ENCODE assay signal across 22 cellular contexts in the genomic region with DNA sequence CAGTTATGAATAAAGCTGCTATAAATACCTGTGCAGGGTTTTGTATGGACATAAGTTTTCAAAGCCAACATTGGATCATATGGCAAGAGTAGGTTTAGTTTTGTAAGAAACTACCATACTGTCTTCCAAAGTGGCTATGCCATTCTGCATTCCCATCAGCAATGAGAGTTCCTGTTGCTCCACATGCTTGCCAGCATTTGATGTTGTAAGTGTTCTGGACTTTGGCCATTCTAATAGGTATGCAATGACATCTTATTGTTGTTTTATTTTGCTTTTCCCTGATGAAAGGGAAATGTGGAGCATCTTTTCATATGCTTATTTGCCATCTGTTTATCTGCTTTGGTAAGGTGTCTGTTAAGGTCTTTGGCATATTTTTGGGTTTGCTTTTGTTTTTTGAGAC. TPM values are rescaled to one million over a fixed set of nuclear protein-coding genes. Genes with fewer than 3 reads are reported as not detected.
DNase-seq lines count a peak whose midpoint lies in the region; ATAC-seq and TF ChIP-seq lines count a peak whose summit lies in the region.
"Had no signal": no experiment of that assay in that cellular context is flagged by ENCODE, and none has a peak within 500 bp of the region (broad histone marks: within the 10 kb centered on the region; RNA-seq: fewer than 3 reads in every experiment).

No MANE protein-coding gene starts in this region.

- DNase-seq in fibroblast of gingiva (ENCODE audit: low read depth) = peak; percentile 23
- no peak for DNase-seq in left lobe of liver (ENCODE audit: low spot score)
- DNase-seq in DMS 273 treated with DMSO at 0.1 percent for 48 hours (lab: John Stamatoyannopoulos, UW) = no peak
- DNase-seq in superior temporal gyrus (ENCODE audit: extremely low spot score) = no peak
- no peak for DNase-seq in activated CD4-positive, CD25-positive, alpha-beta regulatory T cell treated with anti-CD3 and anti-CD28 coated beads, Interleukin-2, amount 50 U/mL, for 72 hours
- DNase-seq: 8988T; ACHN; AML-193; Caco-2; Calu3; CD4-positive, alpha-beta T cell; CD8-positive, alpha-beta T cell; DMS153; DMS53; DMS79; DND-41; EL; GDM1 had no signal

- peak; percentile 55 for ATAC-seq in left lobe of liver
- ATAC-seq: CD8-positive, alpha-beta T cell; GM12878 had no signal

- no peak overlapping the region for H3K4me3 ChIP-seq in liver (ENCODE audit: low read depth in 1 of 3, low read length in 3 of 3)
- H3K4me3 ChIP-seq: BLaER1 treated with 17β-estradiol and CSF1 and Interleukin-3, amounts not matched to agents 10 nM and 100 nM; GM12878 had no signal

- H3K4me1 ChIP-seq in liver (ENCODE audit: control insufficient read depth in 4 of 4, insufficient read depth in 4 of 4, low read length in 3 of 4) = no peaks in the 10 kb centered on the region
- H3K4me1 ChIP-seq: Caco-2 had no signal

- no peaks in the 10 kb centered on the region for H3K9me3 ChIP-seq in liver (ENCODE audit: control insufficient read depth in 4 of 4, low read length in 3 of 4)
- H3K9me3 ChIP-seq: Caco-2 had no signal

- no peak overlapping the region for H3K27ac ChIP-seq in liver (ENCODE audit: low read depth in 1 of 2, low read length in 2 of 2)
- H3K27ac ChIP-seq: BLaER1 treated with 17β-estradiol and CSF1 and Interleukin-3, amounts not matched to agents 10 nM and 100 nM; C4-2B had no signal

- H3K9ac ChIP-seq in liver (ENCODE audit: low read depth in 1 of 2, low read length in 2 of 2) = no peak overlapping the region
- H3K9ac ChIP-seq: BLaER1 treated with 17β-estradiol and CSF1 and Interleukin-3, amounts not matched to agents 10 nM and 100 nM had no signal

- TF ChIP-seq RAD21 in liver (IDR thresholded peaks at IDR 0.05) = no peak

- no peaks in the 10 kb centered on the region for H3K27me3 ChIP-seq in liver (ENCODE audit: control insufficient read depth in 4 of 4, insufficient read depth in 4 of 4, low read length in 3 of 4)
- H3K27me3 ChIP-seq: BLaER1 treated with 17β-estradiol and CSF1 and Interleukin-3, amounts not matched to agents 10 nM and 100 nM had no signal

- TF ChIP-seq CTCF in liver (IDR thresholded peaks at IDR 0.05; ENCODE audit: low read depth, low read length, missing input control) = no peak

- H3K36me3 ChIP-seq in liver (ENCODE audit: control insufficient read depth in 4 of 4, insufficient read depth in 3 of 4, low read depth in 1 of 4, low read length in 3 of 4) = no peaks in the 10 kb centered on the region
- H3K36me3 ChIP-seq: BLaER1 treated with 17β-estradiol and CSF1 and Interleukin-3, amounts not matched to agents 10 nM and 100 nM had no signal

TF ChIP-seq in liver, 16 proteins besides CTCF, POLR2A, EP300 and RAD21:
- TF ChIP-seq FOXA2 (IDR thresholded peaks at IDR 0.05) (no peak), HNF4A (conservative IDR thresholded peaks at IDR 0.05) (peak; percentile 67 to 70)
TF ChIP-seq in liver: peak in this region for 1.

RNA-seq across cellular contexts. Expression of a gene that starts 22.2 kb away (rescaled TPM):
- 0.68 TPM for total RNA-seq in left lobe of liver
- 10 to 100 TPM in 1 of 2 donors, under 1 TPM in 1; 0.33 to 15.1 TPM for total RNA-seq in liver
- polyA plus RNA-seq in liver = under 1 TPM; 0.40 to 0.43 TPM
